ENCODE assay signal across 22 cellular contexts in the genomic region with DNA sequence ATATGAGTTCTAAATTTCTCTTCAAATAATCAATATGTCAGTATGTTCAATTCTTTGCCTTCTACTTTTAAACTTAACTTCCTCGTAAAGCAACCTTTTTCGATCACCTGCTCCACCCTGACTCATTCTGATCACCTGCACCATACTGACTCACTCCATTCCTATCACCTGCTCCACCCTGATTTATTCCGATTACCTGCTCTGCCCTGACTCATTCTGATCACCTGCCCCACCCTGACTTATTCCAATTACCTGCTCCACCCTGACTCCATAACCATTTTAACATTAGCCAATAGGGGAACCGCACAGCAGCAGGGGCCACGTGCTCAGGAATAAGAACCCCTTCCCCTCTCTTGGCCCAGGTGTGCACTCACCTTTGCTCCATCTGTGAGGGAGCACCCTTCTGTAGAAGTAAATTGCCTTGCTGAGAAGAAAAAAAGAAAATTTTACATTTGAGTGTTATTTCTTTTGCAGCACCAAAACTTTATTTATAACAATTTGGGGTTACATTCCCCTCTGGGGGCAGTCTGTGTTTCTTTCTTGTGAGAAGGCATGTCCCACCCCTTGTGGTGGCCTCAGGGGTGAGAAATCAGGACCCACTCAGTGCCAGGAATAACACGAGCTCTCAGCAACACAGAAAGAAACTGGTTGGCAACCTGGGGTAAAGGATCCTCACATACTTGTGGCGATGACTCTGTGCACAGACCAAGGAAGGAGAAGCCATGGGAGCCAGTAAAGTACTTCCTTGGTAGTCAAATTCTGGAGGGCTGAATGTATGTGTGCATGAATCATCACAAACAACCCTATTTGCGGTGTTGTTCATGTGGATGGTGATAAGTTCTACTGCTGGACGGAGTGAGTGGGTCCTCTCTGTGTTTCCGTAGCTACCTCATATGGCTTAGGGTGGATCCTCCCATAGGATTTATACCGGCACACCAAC. TPM values are rescaled to one million over a fixed set of nuclear protein-coding genes. Genes with fewer than 3 reads are reported as not detected.
"Had no signal": no experiment of that assay in that cellular context is flagged by ENCODE, and none has a peak within 500 bp of the region (broad histone marks: within the 10 kb centered on the region; RNA-seq: fewer than 3 reads in every experiment).

No MANE protein-coding gene starts in this region.

- H3K36me3 ChIP-seq: adrenal gland, esophagus squamous epithelium, neutrophil, transverse colon had no signal

- H3K36me3 Mint-ChIP-seq: T-cell had no signal

- H3K4me3 Mint-ChIP-seq: activated T-helper 17 cell treated with anti-CD3 and anti-CD28 coated beads, Interleukin-2, amount 50 U/mL, for 72 hours; immature natural killer cell; T-cell had no signal

- FAIRE-seq: colon, endometrium had no signal

- ATAC-seq: activated T-helper 17 cell treated with anti-CD3 and anti-CD28 coated beads, Interleukin-2, amount 50 U/mL, for 72 hours; left cardiac atrium; T-cell had no signal

- H3K27me3 Mint-ChIP-seq: T-cell had no signal

- H3K4me1 ChIP-seq: adrenal gland, esophagus squamous epithelium, transverse colon had no signal

- H3K27ac ChIP-seq: adrenal gland, esophagus squamous epithelium, neutrophil, transverse colon, VCaP had no signal

- H3K27me3 ChIP-seq: adrenal gland, esophagus squamous epithelium, neutrophil, transverse colon had no signal

- H3K4me3 ChIP-seq: adrenal gland, esophagus squamous epithelium, lung, transverse colon had no signal

- H3K4me1 Mint-ChIP-seq: activated T-helper 17 cell treated with anti-CD3 and anti-CD28 coated beads, Interleukin-2, amount 50 U/mL, for 72 hours; immature natural killer cell; T-cell had no signal

- H3K9me3 ChIP-seq: adrenal gland, neutrophil had no signal

- DNase-seq: activated CD4-positive, alpha-beta T cell treated with anti-CD3 and anti-CD28 coated beads for 1 hour; activated CD4-positive, alpha-beta T cell treated with anti-CD3 and anti-CD28 coated beads, Interleukin-2, amount 50 U/mL, for 48 hours; activated naive CD4-positive, alpha-beta T cell treated with Interleukin-2 at 50 U/mL for 16 hours; adrenal gland; caudate nucleus; esophagus squamous epithelium; immature natural killer cell; left cardiac atrium; posterior cingulate gyrus; retina; stimulated activated CD4-positive, alpha-beta T cell treated with anti-CD3 and anti-CD28 coated beads, Interleukin-15, amount 100 ng/mL, for 24 hours; stimulated activated CD4-positive, alpha-beta T cell treated with anti-CD3 and anti-CD28 coated beads, Interleukin-4, amount 100 ng/mL, for 24 hours; stimulated activated naive CD4-positive, alpha-beta T cell; T-cell; T-helper 9 cell; transverse colon had no signal

- H3K27ac Mint-ChIP-seq: activated T-helper 17 cell treated with anti-CD3 and anti-CD28 coated beads, Interleukin-2, amount 50 U/mL, for 72 hours; immature natural killer cell; T-cell had no signal

RNA-seq across cellular contexts. Expression of a gene that starts 29.4 kb away (rescaled TPM):
- total RNA-seq: activated T-helper 17 cell treated with anti-CD3 and anti-CD28 coated beads, Interleukin-2, amount 50 U/mL, for 72 hours had no signal
